9 cellular contexts compared by ENCODE assay signal in the genomic region with DNA sequence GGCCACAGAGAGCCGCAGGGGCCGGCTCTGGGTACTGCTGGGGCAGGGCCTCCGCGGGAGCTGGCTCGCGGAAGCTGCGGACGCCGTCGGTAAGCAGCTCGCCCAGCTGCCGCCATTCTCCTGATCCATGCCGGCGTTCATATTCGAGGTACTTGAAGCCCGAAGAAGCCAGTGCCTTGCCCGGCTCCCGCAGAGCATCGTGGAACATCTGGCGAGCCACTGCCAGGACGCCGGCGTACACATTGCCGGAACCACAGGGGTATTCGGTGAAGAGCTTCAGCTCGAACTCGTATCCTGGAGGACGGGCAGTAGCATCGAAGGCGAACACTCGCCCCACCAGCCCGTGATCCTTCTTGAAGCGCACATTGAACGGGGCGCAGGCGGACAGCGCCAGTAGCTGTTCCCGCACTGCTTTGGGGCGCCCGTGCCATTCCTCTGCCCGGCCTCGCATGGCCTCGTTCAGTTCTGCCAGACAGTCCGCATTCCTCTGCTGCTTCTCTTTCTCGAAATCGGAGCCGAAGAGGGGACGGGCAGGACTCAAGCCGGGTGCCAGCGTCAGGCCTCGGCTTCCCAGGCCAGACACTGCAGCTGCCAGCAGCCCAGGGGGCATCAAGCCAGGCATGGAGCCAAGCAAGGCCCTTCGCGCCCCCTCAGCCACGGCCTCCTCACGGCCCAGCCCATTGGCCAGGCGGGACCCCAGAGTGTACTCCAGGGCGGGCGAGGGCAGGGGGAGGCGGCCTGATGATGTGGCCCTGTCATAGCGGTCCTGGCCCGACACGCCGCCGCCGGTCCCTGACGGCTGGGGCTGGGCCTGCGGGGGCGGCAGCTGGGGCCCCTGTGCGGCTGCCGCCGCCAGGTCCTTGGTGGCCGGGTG. TPM values are rescaled to one million over a fixed set of nuclear protein-coding genes. Genes with fewer than 3 reads are reported as not detected.
DNase-seq lines count a peak whose midpoint lies in the region; TF ChIP-seq lines count a peak whose summit lies in the region.
"Had no signal": no experiment of that assay in that cellular context is flagged by ENCODE, and none has a peak within 500 bp of the region (broad histone marks: within the 10 kb centered on the region; RNA-seq: fewer than 3 reads in every experiment).

No MANE protein-coding gene starts in this region.

- 42% methylated on average over 72 of the region's 72 CpGs for WGBS in liver
- 65 to 82% methylated on average over 12 to 27 of the region's 72 CpGs for WGBS in thyroid gland, 2 donors

- no peaks in the 10 kb centered on the region for H3K27me3 ChIP-seq in HL-60 (ENCODE audit: insufficient read depth, poor library complexity, severe bottlenecking)
- H3K27me3 ChIP-seq in ascending aorta: no peaks in the 10 kb centered on the region
- H3K27me3 ChIP-seq in liver (ENCODE audit: control insufficient read depth in 4 of 4, insufficient read depth in 4 of 4, low read length in 3 of 4): no peaks in the 10 kb centered on the region
- no peaks in the 10 kb centered on the region for H3K27me3 ChIP-seq in thyroid gland

- intact Hi-C loops in ascending aorta (cut with DNase I) (no loop called here), thyroid gland (cut with DNase I) (loop anchor here (5.0 kb wide), 1 partner anchor 68 kb away; the partner anchor contains the start of gene RSPH6A)

- peak overlapping the region in 1 of 2 donors; percentile 43 for H3K9ac ChIP-seq in liver (ENCODE audit: low read depth in 1 of 2, low read length in 2 of 2)

- H3K27ac ChIP-seq in HL-60 (replicated peaks): peak overlapping the region; percentile 84; the same call in 1 of the 2 replicates
- H3K27ac ChIP-seq in ascending aorta: peak overlapping the region; percentile 87 to 88
- H3K27ac ChIP-seq in liver (ENCODE audit: low read depth in 1 of 2, low read length in 2 of 2): peak overlapping the region; percentile 90 to 94
- peak overlapping the region in 2 of 3 donors; percentile 31 to 92 for H3K27ac ChIP-seq in thyroid gland

- H3K9me3 ChIP-seq in ascending aorta: no peaks in the 10 kb centered on the region
- H3K9me3 ChIP-seq in liver (ENCODE audit: control insufficient read depth in 4 of 4, low read length in 3 of 4): no peaks in the 10 kb centered on the region
- H3K9me3 ChIP-seq in thyroid gland: no peaks in the 10 kb centered on the region

- TF ChIP-seq POLR2A in thyroid gland (IDR thresholded peaks at IDR 0.05): no peak

- H3K4me3 ChIP-seq in HL-60 (replicated peaks; ENCODE audit: insufficient read depth, low read length) (peak overlapping the region; percentile 67), ascending aorta (peak overlapping the region; percentile 71 to 95), liver (ENCODE audit: low read depth in 1 of 3, low read length in 3 of 3) (peak overlapping the region; percentile 61 to 84 (median 81)), thyroid gland (replicated peaks in 1 of 3) (peak overlapping the region; percentile 41 to 73 (median 48))

- no peak for TF ChIP-seq RAD21 in liver (IDR thresholded peaks at IDR 0.05)

- TF ChIP-seq CTCF in HL-60 (IDR thresholded peaks at IDR 0.05; ENCODE audit: insufficient read depth, low read length) (no peak), ascending aorta (IDR thresholded peaks at IDR 0.05) (no peak), liver (IDR thresholded peaks at IDR 0.05; ENCODE audit: low read depth, low read length, missing input control) (no peak), thyroid gland (IDR thresholded peaks at IDR 0.05) (no peak)

- H3K4me1 ChIP-seq in ascending aorta (peaks cover 22 to 37% of the 10 kb centered on the region in 2 donors), liver (ENCODE audit: control insufficient read depth in 4 of 4, insufficient read depth in 4 of 4, low read length in 3 of 4) (peaks cover 21 to 57% (median 37%) of the 10 kb centered on the region in 4 donors), thyroid gland (peaks cover 31 to 34% of the 10 kb centered on the region in 2 donors)

- H3K36me3 ChIP-seq in ascending aorta: peaks cover 7 to 9% of the 10 kb centered on the region in 2 donors
- no peaks in the 10 kb centered on the region for H3K36me3 ChIP-seq in liver (ENCODE audit: control insufficient read depth in 4 of 4, insufficient read depth in 3 of 4, low read depth in 1 of 4, low read length in 3 of 4)
- H3K36me3 ChIP-seq in thyroid gland: peaks cover 5 to 9% of the 10 kb centered on the region in 2 donors

- DNase-seq in DMS 273 (lab: John Stamatoyannopoulos, UW; ENCODE audit: unreplicated experiment) (peak; percentile 69), DMS 273 treated with DMSO at 0.1 percent for 48 hours (lab: John Stamatoyannopoulos, UW) (no peak), HL-60 (ENCODE audit: low read depth in 1 of 2, low spot score in 1 of 2) (no peak), ascending aorta (ENCODE audit: low spot score in 2 of 2) (no peak), thyroid gland (no peak), hepatic stellate cell (ENCODE audit: low spot score) (no peak), Kasumi-1 (lab: John Stamatoyannopoulos, UW) (no peak)

TF ChIP-seq in liver, 16 proteins besides CTCF, POLR2A, EP300 and RAD21:
- TF ChIP-seq EGR1 (IDR thresholded peaks at IDR 0.05; ENCODE audit: low read depth in 2 of 2) (peak in 1 of 2 donors; percentile 42), FOXA2 (IDR thresholded peaks at IDR 0.05) (no peak)
TF ChIP-seq in liver: peak in this region for 1.

RNA-seq across cellular contexts. Expression of gene IRF2BP1, which starts 1.0 kb away (rescaled TPM):
- total RNA-seq in ascending aorta: 45.7 TPM
- 10 to 100 TPM; 16.5 to 16.8 TPM for total RNA-seq in liver
- polyA plus RNA-seq in liver: 10 to 100 TPM in 1 of 2 donors, 1 to 10 TPM in 1; 4.9 to 16.3 TPM
- 10 to 100 TPM; 25.9 to 47.0 (median 36.1) TPM for total RNA-seq in thyroid gland

RNA-seq across cellular contexts. Expression of gene MYPOP, which starts 17.5 kb away (rescaled TPM):
- total RNA-seq in ascending aorta: 1.6 TPM
- total RNA-seq in liver: 1 to 10 TPM in 1 of 2 donors, under 1 TPM in 1; 0.70 to 1.8 TPM
- polyA plus RNA-seq in liver: 1 to 10 TPM in 1 of 2 donors, under 1 TPM in 1; 0.90 to 3.0 TPM
- 1 to 10 TPM; 1.8 to 4.3 (median 3.0) TPM for total RNA-seq in thyroid gland

RNA-seq across cellular contexts. Expression of gene FOXA3, which starts 20.8 kb away (rescaled TPM):
- total RNA-seq in ascending aorta: not detected
- total RNA-seq in liver: 10 to 100 TPM; 12.3 to 30.8 TPM
- polyA plus RNA-seq in liver: 10 to 100 TPM; 11.5 to 37.1 TPM
- not detected for total RNA-seq in thyroid gland
- total RNA-seq: temporal lobe had no signal

RNA-seq across cellular contexts. Expression of gene SYMPK, which starts 22.0 kb away (rescaled TPM):
- 103 TPM for total RNA-seq in ascending aorta
- 10 to 100 TPM; 22.2 to 26.1 TPM for total RNA-seq in liver
- polyA plus RNA-seq in liver: 10 to 100 TPM in 1 of 2 donors, 1 to 10 TPM in 1; 5.5 to 26.0 TPM
- 10 to 100 TPM; 32.4 to 56.8 (median 38.7) TPM for total RNA-seq in thyroid gland

RNA-seq across cellular contexts. Expression of gene NANOS2, which starts 29.7 kb away (rescaled TPM):
- total RNA-seq in ascending aorta (not detected), liver (not detected), thyroid gland (not detected)
- not detected for polyA plus RNA-seq in liver
- total RNA-seq: temporal lobe had no signal

Comparison
In these comparisons a context has a peak if more than half of its experiments do, and no peak if none do; other contexts are left out.
1. RNA of gene FOXA3, which starts 20.8 kb away (total RNA-seq): 12.3 to 30.8 TPM in liver; not detected in ascending aorta (single experiment) and not detected in thyroid gland; every median in the first group is over 10 times any median in the second.
2. Peak in every context shown above with its lines, with median percentiles within 50 percentile points of each other: H3K27ac ChIP-seq and H3K4me3 ChIP-seq.